22 cellular contexts compared by ENCODE assay signal in genomic region chr17:12407495-12407894, GRCh38.
"Had no signal": no experiment of that assay in that cellular context is flagged by ENCODE, and none has a peak within 500 bp of the region (broad histone marks: within the 10 kb centered on the region; RNA-seq: fewer than 3 reads in every experiment).

No MANE protein-coding gene starts in this region.

- H3K4me3 ChIP-seq: pancreas, psoas muscle, skin epidermis, suprapubic skin, vagina had no signal

- H3K27me3 ChIP-seq: pancreas, suprapubic skin, vagina had no signal

- H3K36me3 ChIP-seq: pancreas, suprapubic skin, vagina had no signal

- H3K4me1 ChIP-seq: psoas muscle, suprapubic skin had no signal

- H3K27ac ChIP-seq: pancreas, psoas muscle, skin epidermis, suprapubic skin, vagina had no signal

- H3K9me3 ChIP-seq: pancreas, psoas muscle, suprapubic skin, vagina had no signal

- ATAC-seq: activated CD4-positive, alpha-beta T cell treated with anti-CD3 and anti-CD28 coated beads for 36 hours; left colon; psoas muscle; right cardiac atrium; WTC11 had no signal

- DNase-seq: activated CD4-positive, alpha-beta T cell treated with anti-CD3 and anti-CD28 coated beads for 36 hours; activated CD4-positive, alpha-beta T cell treated with anti-CD3 and anti-CD28 coated beads, Interleukin-2, amount 50 U/mL, for 4 hours; activated naive CD4-positive, alpha-beta T cell treated with Interleukin-2 at 50 U/mL for 16 hours; activated naive CD8-positive, alpha-beta T cell treated with anti-CD3 and anti-CD28 coated beads, Interleukin-2, amount 10 ng/mL, durations not matched to agents 7 days and 5 days; activated T-cell treated with anti-CD3 and anti-CD28 coated beads, Interleukin-2, amount 50 U/mL, for 48 hours; amniotic stem cell; cortex of kidney; head of caudate nucleus; islet precursor cell; left colon; mesendoderm; natural killer cell; pancreas; psoas muscle; right cardiac atrium; stimulated activated CD4-positive, alpha-beta T cell treated with anti-CD3 and anti-CD28 coated beads, Interleukin-1b, Interleukin-23, amount 100 ng/mL, for 48 hours; T1000; trophoblast cell had no signal
